23 cellular contexts compared by ENCODE assay signal in genomic region chr13:51557423-51557822, GRCh38. TPM values are rescaled to one million over a fixed set of nuclear protein-coding genes. Genes with fewer than 3 reads are reported as not detected.
DNase-seq lines count a peak whose midpoint lies in the region; ATAC-seq and TF ChIP-seq lines count a peak whose summit lies in the region.
"Had no signal": no experiment of that assay in that cellular context is flagged by ENCODE, and none has a peak within 500 bp of the region (broad histone marks: within the 10 kb centered on the region; RNA-seq: fewer than 3 reads in every experiment).

No MANE protein-coding gene starts in this region.

- ATAC-seq in GM19324 (IDR thresholded peaks at IDR 0.05; ENCODE audit: low FRiP score, unreplicated experiment) (no peak), HG03342 (IDR thresholded peaks at IDR 0.05; ENCODE audit: unreplicated experiment) (no peak)
- ATAC-seq: CD8-positive, alpha-beta T cell had no signal

- no peak overlapping the region for H3K4me3 Mint-ChIP-seq in dendritic cell treated with granulocyte-macrophage colony-stimulating factor and Interleukin-4, amounts not matched to agents 40 ng/mL and 50 ng/mL, for 4 days
- H3K4me3 Mint-ChIP-seq: activated naive CD4-positive, alpha-beta T cell treated with anti-CD3 and anti-CD28 coated beads for 36 hours; CD8-positive, alpha-beta T cell; endodermal cell; nephron had no signal

- no peaks in the 10 kb centered on the region for H3K79me2 ChIP-seq in GM23248 (ENCODE audit: insufficient read depth)

- no peaks in the 10 kb centered on the region for H3K36me3 Mint-ChIP-seq in dendritic cell treated with granulocyte-macrophage colony-stimulating factor and Interleukin-4, amounts not matched to agents 40 ng/mL and 50 ng/mL, for 4 days (ENCODE audit: low read depth)
- H3K36me3 Mint-ChIP-seq: CD8-positive, alpha-beta T cell had no signal

- CTCF ChIA-PET in RWPE1 (lab: Yijun Ruan, JAX): no interaction called here

- H3K27me3 ChIP-seq in GM23248 (replicated peaks; ENCODE audit: insufficient read depth) (no peaks in the 10 kb centered on the region), skeletal muscle satellite cell (ENCODE audit: control insufficient read depth, insufficient read depth, low read length) (no peaks in the 10 kb centered on the region)

- DNase-seq in GM23248: no peak
- no peak for DNase-seq in RWPE1 (ENCODE audit: low spot score)
- DNase-seq in activated CD8-positive, alpha-beta memory T cell treated with anti-CD3 and anti-CD28 coated beads, Interleukin-2, amount 50 U/mL, for 4 hours: no peak
- no peak for DNase-seq in globus pallidus (ENCODE audit: low spot score)
- DNase-seq: activated CD4-positive, alpha-beta T cell treated with anti-CD3 and anti-CD28 coated beads, Interleukin-2, amount 50 U/mL, for 48 hours; activated naive CD4-positive, alpha-beta T cell treated with anti-CD3 and anti-CD28 coated beads for 36 hours; activated T-cell treated with anti-CD3 and anti-CD28 coated beads, Interleukin-2, amount 50 U/mL, for 1 hour; aorta; CD8-positive, alpha-beta T cell; endodermal cell; hippocampal formation; mesendoderm; NCI-H1048; NCI-H510A; small intestine; stimulated activated CD4-positive, alpha-beta T cell treated with anti-CD3 and anti-CD28 coated beads, Interleukin-4, amount 100 ng/mL, for 24 hours; T-helper 1 cell had no signal

- no peaks in the 10 kb centered on the region for H3K27me3 Mint-ChIP-seq in dendritic cell treated with granulocyte-macrophage colony-stimulating factor and Interleukin-4, amounts not matched to agents 40 ng/mL and 50 ng/mL, for 4 days

- H3K4me1 Mint-ChIP-seq in dendritic cell treated with granulocyte-macrophage colony-stimulating factor and Interleukin-4, amounts not matched to agents 40 ng/mL and 50 ng/mL, for 4 days (ENCODE audit: low read depth): peaks cover 69% of the 10 kb centered on the region

- H3K9me3 Mint-ChIP-seq in dendritic cell treated with granulocyte-macrophage colony-stimulating factor and Interleukin-4, amounts not matched to agents 40 ng/mL and 50 ng/mL, for 4 days: no peaks in the 10 kb centered on the region
- H3K9me3 Mint-ChIP-seq: activated naive CD4-positive, alpha-beta T cell treated with anti-CD3 and anti-CD28 coated beads for 36 hours; CD8-positive, alpha-beta T cell; endodermal cell; nephron had no signal

- no peak for TF ChIP-seq CTCF in RWPE1 (conservative IDR thresholded peaks at IDR 0.05; ENCODE audit: low read depth)

- peak overlapping the region; percentile 2; the same call in 1 of the 2 replicates for H3K4me3 ChIP-seq in GM23248
- H3K4me3 ChIP-seq in skeletal muscle satellite cell (ENCODE audit: low read length): no peak overlapping the region

- intact Hi-C loops in dendritic cell treated with granulocyte-macrophage colony-stimulating factor and Interleukin-4, amounts not matched to agents 40 ng/mL and 50 ng/mL, for 4 days (cut with micrococcal nuclease): no loop called here

- H3K27ac ChIP-seq in GM23248: peak overlapping the region; percentile 49
- H3K27ac ChIP-seq in RWPE1: peak overlapping the region; percentile 86

- no peaks in the 10 kb centered on the region for H4K20me1 ChIP-seq in GM23248 (ENCODE audit: insufficient read depth)

- H3K9me3 ChIP-seq in GM23248 (ENCODE audit: low read depth) (no peaks in the 10 kb centered on the region), skeletal muscle satellite cell (replicated peaks; ENCODE audit: low read length) (no peaks in the 10 kb centered on the region)

- peak overlapping the region; percentile 43 for H3K27ac Mint-ChIP-seq in dendritic cell treated with granulocyte-macrophage colony-stimulating factor and Interleukin-4, amounts not matched to agents 40 ng/mL and 50 ng/mL, for 4 days
- H3K27ac Mint-ChIP-seq: activated naive CD4-positive, alpha-beta T cell treated with anti-CD3 and anti-CD28 coated beads for 36 hours; CD8-positive, alpha-beta T cell; endodermal cell; nephron; progenitor cell of endocrine pancreas had no signal

- H3K9ac ChIP-seq in GM23248 (peak overlapping the region; percentile 7; the same call in 1 of the 2 replicates), skeletal muscle satellite cell (ENCODE audit: low read depth, low read length) (no peak overlapping the region)

- POLR2A ChIA-PET in RWPE1 (lab: Yijun Ruan, JAX; ENCODE audit: low non-redundant PET): no interaction called here

- H3K4me1 ChIP-seq in GM23248 (ENCODE audit: insufficient read depth) (peaks cover 16% of the 10 kb centered on the region), skeletal muscle satellite cell (ENCODE audit: control insufficient read depth, insufficient read depth, low read length) (peaks cover 20% of the 10 kb centered on the region)

- H3F3A ChIP-seq in GM23248 (ENCODE audit: insufficient read depth): peaks cover 20% of the 10 kb centered on the region

- H3K4me2 ChIP-seq in GM23248 (ENCODE audit: unreplicated experiment): peak overlapping the region; percentile 48
- H3K4me2 ChIP-seq in skeletal muscle satellite cell (ENCODE audit: low read length): peak overlapping the region; percentile 52

- H3K36me3 ChIP-seq in GM23248 (ENCODE audit: low read depth): no peaks in the 10 kb centered on the region
- no peaks in the 10 kb centered on the region for H3K36me3 ChIP-seq in skeletal muscle satellite cell (ENCODE audit: insufficient read depth, low read length)

- in situ Hi-C loops in GM23248 (cut with MboI): no loop called here

- 90 to 91% methylated on average over 3 of the region's 3 CpGs for WGBS in GM23248 (ENCODE audit: low coverage in 1 of 2, low lambda C conversion rate in 2 of 2, missing lambda C conversion rate in 2 of 2), 2 experiments

- H2AFZ ChIP-seq in GM23248: peak overlapping the region; percentile 32; the same call in 1 of the 2 replicates

- H3K9me2 ChIP-seq in GM23248 (ENCODE audit: insufficient read depth): no peaks in the 10 kb centered on the region

RNA-seq across cellular contexts. Expression of gene WDFY2, which starts 26.8 kb away (rescaled TPM):
- total RNA-seq in GM23248 (2014; rRNA removed; shearing (Covaris generic)): 6.9 and 17.1 TPM in 2 replicates
- 11.5 and 14.2 TPM in 2 replicates for polyA plus RNA-seq in GM23248 (2016; fragmentation: Nextera tagmentation; extraction: Ambion mirVana)
- 11.4 and 13.4 TPM in 2 replicates for total RNA-seq in skeletal muscle satellite cell (2012; rRNA removed)
